In genomic region chr9:128881627-128881883, GRCh38 we compare ENCODE assay signal across 8 cellular contexts. TPM values are rescaled to one million over a fixed set of nuclear protein-coding genes. Genes with fewer than 3 reads are reported as not detected.
DNase-seq lines count a peak whose midpoint lies in the region; ATAC-seq and TF ChIP-seq lines count a peak whose summit lies in the region.

No MANE protein-coding gene starts in this region.

- DNase-seq in SK-N-MC (ENCODE audit: low read depth, low spot score), result no peak
- DNase-seq in fibroblast of villous mesenchyme (ENCODE audit: low read depth), result no peak
- no peak for DNase-seq in psoas muscle
- no peak for DNase-seq in NCI-H1048 (lab: John Stamatoyannopoulos, UW)
- no peak for DNase-seq in NOMO-1 treated with dmso at 0.1 percent for 144 hours (lab: John Stamatoyannopoulos, UW; ENCODE audit: unreplicated experiment)
- no peak for DNase-seq in GM13977 (ENCODE audit: low spot score)
- DNase-seq in hepatic stellate cell (ENCODE audit: low spot score), result no peak

- H3K27me3 ChIP-seq in psoas muscle (ENCODE audit: insufficient read depth in 3 of 3, low read length in 2 of 3), result no peaks in the 10 kb centered on the region

- H3K36me3 ChIP-seq in SK-N-MC (ENCODE audit: insufficient read depth, low read length) (peaks cover 4% of the 10 kb centered on the region; the same call in 1 of the 2 replicates), psoas muscle (ENCODE audit: insufficient read depth in 1 of 2, low read depth in 1 of 2) (peaks cover 0 to 9% of the 10 kb centered on the region in 2 donors)

- no peaks in the 10 kb centered on the region for H3K9me3 ChIP-seq in SK-N-MC (ENCODE audit: low read depth, low read length)
- H3K9me3 ChIP-seq in psoas muscle, result no peaks in the 10 kb centered on the region

- peak; percentile 36 to 66 (median 50) for ATAC-seq in psoas muscle

- peak overlapping the region; percentile 74 for H3K9ac ChIP-seq in SK-N-MC (ENCODE audit: insufficient read length)

- no peak for TF ChIP-seq CTCF in GM12875 (IDR thresholded peaks at IDR 0.05; ENCODE audit: borderline replicate concordance, insufficient read depth, low read depth, low read length)
- TF ChIP-seq CTCF in fibroblast of villous mesenchyme (IDR thresholded peaks at IDR 0.05; ENCODE audit: insufficient read depth, low read depth, low read length), result no peak
- no peak for TF ChIP-seq CTCF in psoas muscle (IDR thresholded peaks at IDR 0.05)
- TF ChIP-seq CTCF in GM13977 (IDR thresholded peaks at IDR 0.05; ENCODE audit: extremely low read depth, insufficient read depth, missing control alignments), result no peak

- intact Hi-C loops in psoas muscle (cut with DNase I), result loop anchor here (5.0 kb wide), 3 partner anchors 36 to 146 kb away; partner anchors contain the start of genes PHYHD1 (in 1 of the 2) and SH3GLB2 (in 1 of the 2)

- in situ Hi-C loops in GM13977 (cut with MboI; ENCODE audit: low pct_unique_long_range_greater_than_20kb, low sequenced_read_pairs, unreplicated experiment), result no loop called here

- WGBS in psoas muscle, 3 donors, result 0% methylated on average over 20 of the region's 20 CpGs

- H3K4me3 ChIP-seq in GM12875 (ENCODE audit: low read depth, low read length) (peak overlapping the region; percentile 94), SK-N-MC (peak overlapping the region; percentile 93), fibroblast of villous mesenchyme (ENCODE audit: low read depth, low read length) (peak overlapping the region; percentile 94), psoas muscle (peak overlapping the region; percentile 93)

- H3K27ac ChIP-seq in SK-N-MC (no peak overlapping the region), psoas muscle (peak overlapping the region; percentile 96)

- H3K4me1 ChIP-seq in psoas muscle, result peaks cover 32% of the 10 kb centered on the region

RNA-seq across cellular contexts. Expression of gene KYAT1, which starts 0.2 kb away (rescaled TPM):
- total RNA-seq in fibroblast of villous mesenchyme, result 6.8 and 11.2 TPM in 2 replicates
- total RNA-seq in psoas muscle, result 1 to 10 TPM; 6.4 to 8.9 (median 7.1) TPM
- polyA plus RNA-seq in psoas muscle, result 10 to 100 TPM in 1 of 3 donors, 1 to 10 TPM in 2; 7.2 to 12.0 (median 7.9) TPM

RNA-seq across cellular contexts. Expression of gene LRRC8A, which starts 0.4 kb away (rescaled TPM):
- total RNA-seq in fibroblast of villous mesenchyme (53.5 and 62.2 TPM in 2 replicates), psoas muscle (10 to 100 TPM; 12.2 to 22.4 (median 18.3) TPM)
- 10 to 100 TPM; 11.6 to 71.5 (median 16.4) TPM for polyA plus RNA-seq in psoas muscle

RNA-seq across cellular contexts. Expression of gene PHYHD1, which starts 39.2 kb away (rescaled TPM):
- total RNA-seq in fibroblast of villous mesenchyme (9.9 and 11.9 TPM in 2 replicates), psoas muscle (10 to 100 TPM; 11.0 to 36.6 (median 29.9) TPM)
- polyA plus RNA-seq in psoas muscle, result 10 to 100 TPM; 16.7 to 45.0 (median 20.0) TPM

RNA-seq across cellular contexts. Expression of gene SPOUT1, which starts 52.0 kb away (rescaled TPM):
- total RNA-seq in fibroblast of villous mesenchyme (11.7 and 12.6 TPM in 2 replicates), psoas muscle (10 to 100 TPM; 13.3 to 33.0 (median 20.6) TPM)
- polyA plus RNA-seq in psoas muscle, result 10 to 100 TPM in 2 of 3 donors, 1 to 10 TPM in 1; 9.5 to 18.3 (median 13.3) TPM
